In genomic region chr5:154077692-154078091, GRCh38 we compare ENCODE assay signal across 15 cellular contexts. TPM values are rescaled to one million over a fixed set of nuclear protein-coding genes. Genes with fewer than 3 reads are reported as not detected.
DNase-seq lines count a peak whose midpoint lies in the region; ATAC-seq, FAIRE-seq and TF ChIP-seq lines count a peak whose summit lies in the region.
"Had no signal": no experiment of that assay in that cellular context is flagged by ENCODE, and none has a peak within 500 bp of the region (broad histone marks: within the 10 kb centered on the region; RNA-seq: fewer than 3 reads in every experiment).

No MANE protein-coding gene starts in this region.

- no peak for TF ChIP-seq CTCF in bronchial epithelial cell (IDR thresholded peaks at IDR 0.05; ENCODE audit: insufficient read depth, low read length, severe bottlenecking)

- no peaks in the 10 kb centered on the region for H3K27me3 ChIP-seq in bronchial epithelial cell (ENCODE audit: control insufficient read depth, insufficient read depth, low read length)
- H3K27me3 ChIP-seq: brain microvascular endothelial cell, sigmoid colon had no signal

- no peak overlapping the region for H3K4me3 ChIP-seq in bronchial epithelial cell (ENCODE audit: low read depth, low read length)
- H3K4me3 ChIP-seq: sigmoid colon had no signal

- DNase-seq in AML-193 (lab: John Stamatoyannopoulos, UW) = peak; percentile 3 to 11
- DNase-seq in LHCN-M2 (ENCODE audit: low read depth) = peak; percentile 55
- DNase-seq in bronchial epithelial cell (ENCODE audit: low read depth) = peak; percentile 75
- DNase-seq in left lobe of liver (ENCODE audit: low spot score) = peak; percentile 72
- no peak for DNase-seq in CD1c-positive myeloid dendritic cell (ENCODE audit: extremely low spot score)
- DNase-seq in cerebellum (ENCODE audit: low spot score) = no peak
- DNase-seq in stimulated activated naive CD8-positive, alpha-beta T cell treated with anti-CD3 and anti-CD28 coated beads, Interleukin-15, Interleukin-2, amounts not matched to agents 100 U/mL and 50 U/mL, for 24 hours = no peak
- DNase-seq: activated CD4-positive, alpha-beta T cell treated with anti-CD3 and anti-CD28 coated beads, Interleukin-2, amount 50 U/mL, for 1 hour; brain microvascular endothelial cell; GDM1; KBM-7; sigmoid colon; substantia nigra had no signal

- no peaks in the 10 kb centered on the region for H3K36me3 ChIP-seq in bronchial epithelial cell (ENCODE audit: control insufficient read depth, insufficient read depth, low read length)
- H3K36me3 ChIP-seq: brain microvascular endothelial cell, sigmoid colon had no signal

- ATAC-seq in left lobe of liver (peak; percentile 89), HG02884 (IDR thresholded peaks at IDR 0.05; ENCODE audit: unreplicated experiment) (no peak)
- no peak for ATAC-seq in stimulated activated naive CD8-positive, alpha-beta T cell treated with anti-CD3 and anti-CD28 coated beads, Interleukin-15, Interleukin-2, amounts not matched to agents 100 U/mL and 50 U/mL, for 24 hours
- ATAC-seq: activated T-helper 17 cell treated with anti-CD3 and anti-CD28 coated beads, Interleukin-2, amount 50 U/mL, for 72 hours had no signal

- FAIRE-seq in bronchial epithelial cell (lab: Jason Lieb, UNC) = peak; percentile 85

RNA-seq across cellular contexts. Expression of gene MFAP3, which starts 38.9 kb away (rescaled TPM):
- total RNA-seq in LHCN-M2 (2014; rRNA removed) (44.7 and 45.1 TPM in 2 replicates), bronchial epithelial cell (57.1 and 68.4 TPM in 2 replicates), left lobe of liver (11.5 TPM), cerebellum (115 TPM)
- polyA plus RNA-seq in LHCN-M2 (2012) = 11.7 TPM

RNA-seq across cellular contexts. Expression of gene FAM114A2, which starts 39.0 kb away (rescaled TPM):
- total RNA-seq in LHCN-M2 (2014; rRNA removed) (31.3 and 41.4 TPM in 2 replicates), bronchial epithelial cell (19.7 and 27.1 TPM in 2 replicates), left lobe of liver (17.2 TPM), cerebellum (22.6 TPM)
- polyA plus RNA-seq in LHCN-M2 (2012) = 13.6 TPM

Comparison
In these comparisons a context has a peak if more than half of its experiments do, and no peak if none do; other contexts are left out.
1. DNase-seq: peak in AML-193 (2 of 2), LHCN-M2 (single experiment), bronchial epithelial cell (single experiment) and left lobe of liver (single experiment); none in CD1c-positive myeloid dendritic cell (single experiment), cerebellum (single experiment) and stimulated activated naive CD8-positive, alpha-beta T cell treated with anti-CD3 and anti-CD28 coated beads, Interleukin-15, Interleukin-2, amounts not matched to agents 100 U/mL and 50 U/mL, for 24 hours (single experiment).